Comparison of ENCODE assay signal across 17 cellular contexts in the genomic region with DNA sequence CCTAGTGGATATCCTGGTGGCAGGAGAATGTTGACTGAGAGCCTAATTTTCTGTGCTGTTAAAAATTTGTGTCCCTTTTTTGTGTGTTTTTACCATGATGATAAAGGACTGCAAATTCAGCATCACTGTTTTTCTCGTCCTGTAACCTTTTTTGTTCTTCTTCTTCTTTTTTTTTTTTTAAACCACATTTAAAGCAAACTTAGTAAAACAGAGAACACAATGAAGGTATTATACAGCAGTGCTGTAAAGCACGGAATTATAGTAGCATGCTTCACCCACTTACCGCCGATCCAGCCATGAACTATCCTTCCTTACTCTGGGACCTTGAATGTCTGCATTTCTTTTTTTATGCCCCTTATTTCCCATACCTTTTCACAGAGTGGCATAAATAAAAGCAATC.
DNase-seq lines count a peak whose midpoint lies in the region; ATAC-seq, FAIRE-seq and TF ChIP-seq lines count a peak whose summit lies in the region.
"Had no signal": no experiment of that assay in that cellular context is flagged by ENCODE, and none has a peak within 500 bp of the region (broad histone marks: within the 10 kb centered on the region; RNA-seq: fewer than 3 reads in every experiment).

No MANE protein-coding gene starts in this region.

- intact Hi-C loops in activated CD4-positive, alpha-beta T cell treated with anti-CD3 and anti-CD28 coated beads, Interleukin-2, amount 10 ng/mL, durations not matched to agents 24 days and 14 days (cut with micrococcal nuclease): loop anchor here (10.0 kb wide), 1 partner anchor 225 kb away; no protein-coding TSS in a partner anchor
- intact Hi-C loops in natural killer cell (cut with micrococcal nuclease): no loop called here

- no peak for DNase-seq in activated CD4-positive, alpha-beta T cell treated with anti-CD3 and anti-CD28 coated beads, Interleukin-2, amount 10 ng/mL, durations not matched to agents 24 days and 14 days
- DNase-seq in activated CD4-positive, alpha-beta T cell treated with anti-CD3 and anti-CD28 coated beads, Interleukin-2, amount 50 U/mL, for 48 hours: no peak
- DNase-seq in GM12892 (ENCODE audit: insufficient read length): no peak
- DNase-seq in activated naive CD8-positive, alpha-beta T cell treated with anti-CD3 and anti-CD28 coated beads, Interleukin-2, amount 50 U/mL, for 24 hours: no peak
- DNase-seq in natural killer cell: no peak
- DNase-seq in GM13977 (ENCODE audit: low spot score): no peak
- no peak for DNase-seq in NCI-H1092 (lab: John Stamatoyannopoulos, UW)
- no peak for DNase-seq in MG63
- DNase-seq: 8988T; DMS 273 treated with DMSO at 0.1 percent for 48 hours; H9; NCI-H1048; NCI-H2227 treated with DMSO at 0.1 percent for 48 hours; NCI-H69; NK-92 treated with Interleukin-12 subunit alpha and Interleukin-12 subunit beta, amount 100 ng/mL, for 24 hours; PC-3 had no signal

- peak overlapping the region; percentile 39 for H3K4me3 Mint-ChIP-seq in activated CD4-positive, alpha-beta T cell treated with anti-CD3 and anti-CD28 coated beads, Interleukin-2, amount 10 ng/mL, durations not matched to agents 24 days and 14 days
- H3K4me3 Mint-ChIP-seq in activated naive CD8-positive, alpha-beta T cell treated with anti-CD3 and anti-CD28 coated beads, Interleukin-2, amount 50 U/mL, for 24 hours: no peak overlapping the region
- no peak overlapping the region for H3K4me3 Mint-ChIP-seq in natural killer cell
- H3K4me3 Mint-ChIP-seq: H9 had no signal

- TF ChIP-seq POLR2A in GM12892 (IDR thresholded peaks at IDR 0.05; ENCODE audit: low read depth, low read length): no peak

- peak overlapping the region; percentile 77 for H3K27ac Mint-ChIP-seq in activated CD4-positive, alpha-beta T cell treated with anti-CD3 and anti-CD28 coated beads, Interleukin-2, amount 10 ng/mL, durations not matched to agents 24 days and 14 days
- peak overlapping the region; percentile 42 for H3K27ac Mint-ChIP-seq in activated naive CD8-positive, alpha-beta T cell treated with anti-CD3 and anti-CD28 coated beads, Interleukin-2, amount 50 U/mL, for 24 hours
- H3K27ac Mint-ChIP-seq in natural killer cell: peak overlapping the region; percentile 19 to 37

- H3K36me3 Mint-ChIP-seq in activated CD4-positive, alpha-beta T cell treated with anti-CD3 and anti-CD28 coated beads, Interleukin-2, amount 10 ng/mL, durations not matched to agents 24 days and 14 days (ENCODE audit: low read depth): peaks cover 10% of the 10 kb centered on the region
- H3K36me3 Mint-ChIP-seq in activated naive CD8-positive, alpha-beta T cell treated with anti-CD3 and anti-CD28 coated beads, Interleukin-2, amount 50 U/mL, for 24 hours (ENCODE audit: low read depth): peaks cover 12% of the 10 kb centered on the region
- peaks cover 28% of the 10 kb centered on the region for H3K36me3 Mint-ChIP-seq in natural killer cell

- no peaks in the 10 kb centered on the region for H3K9me3 ChIP-seq in MG63
- H3K9me3 ChIP-seq: BLaER1 had no signal

- TF ChIP-seq CTCF in natural killer cell (IDR thresholded peaks at IDR 0.05) (no peak), GM13977 (IDR thresholded peaks at IDR 0.05; ENCODE audit: extremely low read depth, insufficient read depth, missing control alignments) (no peak)

- no peak overlapping the region for H3K4me3 ChIP-seq in MG63
- H3K4me3 ChIP-seq: BLaER1 had no signal

- H3K4me1 Mint-ChIP-seq in activated CD4-positive, alpha-beta T cell treated with anti-CD3 and anti-CD28 coated beads, Interleukin-2, amount 10 ng/mL, durations not matched to agents 24 days and 14 days: peaks cover 50% of the 10 kb centered on the region
- peaks cover 65% of the 10 kb centered on the region for H3K4me1 Mint-ChIP-seq in activated naive CD8-positive, alpha-beta T cell treated with anti-CD3 and anti-CD28 coated beads, Interleukin-2, amount 50 U/mL, for 24 hours
- peaks cover 43 to 44% of the 10 kb centered on the region in 2 donors for H3K4me1 Mint-ChIP-seq in natural killer cell

- in situ Hi-C loops in GM13977 (cut with MboI; ENCODE audit: low pct_unique_long_range_greater_than_20kb, low sequenced_read_pairs, unreplicated experiment): no loop called here

- H3K36me3 ChIP-seq in MG63: no peaks in the 10 kb centered on the region

- no peaks in the 10 kb centered on the region for H3K27me3 ChIP-seq in MG63
- H3K27me3 ChIP-seq: BLaER1 had no signal

- no peaks in the 10 kb centered on the region for H3K9me3 Mint-ChIP-seq in activated CD4-positive, alpha-beta T cell treated with anti-CD3 and anti-CD28 coated beads, Interleukin-2, amount 10 ng/mL, durations not matched to agents 24 days and 14 days
- H3K9me3 Mint-ChIP-seq in activated naive CD8-positive, alpha-beta T cell treated with anti-CD3 and anti-CD28 coated beads, Interleukin-2, amount 50 U/mL, for 24 hours: no peaks in the 10 kb centered on the region
- H3K9me3 Mint-ChIP-seq in natural killer cell: no peaks in the 10 kb centered on the region
- H3K9me3 Mint-ChIP-seq: H9 had no signal

- no peaks in the 10 kb centered on the region for H3K27me3 Mint-ChIP-seq in activated CD4-positive, alpha-beta T cell treated with anti-CD3 and anti-CD28 coated beads, Interleukin-2, amount 10 ng/mL, durations not matched to agents 24 days and 14 days
- no peaks in the 10 kb centered on the region for H3K27me3 Mint-ChIP-seq in activated naive CD8-positive, alpha-beta T cell treated with anti-CD3 and anti-CD28 coated beads, Interleukin-2, amount 50 U/mL, for 24 hours
- H3K27me3 Mint-ChIP-seq in natural killer cell (ENCODE audit: low read depth in 2 of 2): no peaks in the 10 kb centered on the region

- ATAC-seq in activated naive CD8-positive, alpha-beta T cell treated with anti-CD3 and anti-CD28 coated beads, Interleukin-2, amount 50 U/mL, for 24 hours: no peak
- ATAC-seq in natural killer cell: no peak
- ATAC-seq: PC-3 had no signal

- peak; percentile 36 for FAIRE-seq in GM12892 (lab: Jason Lieb, UNC)
